In genomic region chr3:153166206-153166605, GRCh38 we compare ENCODE assay signal across 8 cellular contexts. TPM values are rescaled to one million over a fixed set of nuclear protein-coding genes. Genes with fewer than 3 reads are reported as not detected.
DNase-seq lines count a peak whose midpoint lies in the region; ATAC-seq lines count a peak whose summit lies in the region.

No MANE protein-coding gene starts in this region.

- peak overlapping the region in 2 of 3 donors; percentile 32 to 84 for H3K27ac Mint-ChIP-seq in IgD-negative memory B cell
- no peak overlapping the region for H3K27ac Mint-ChIP-seq in activated T-helper 2 cell treated with anti-CD3 and anti-CD28 coated beads, Interferon-gamma antibody, Interleukin-2, Interleukin-4, amounts not matched to agents 10 μg/mL and 5 μg/mL and 100 μg/mL, durations not matched to agents 14 hours and 24 hours and 36 hours
- H3K27ac Mint-ChIP-seq in immature natural killer cell, result peak overlapping the region; percentile 87 to 99 (median 90)

- H3K27me3 ChIP-seq in BLaER1, result no peaks in the 10 kb centered on the region

- H3K36me3 ChIP-seq in BLaER1, result no peaks in the 10 kb centered on the region; the same call in 1 of the 2 replicates

- H4K20me1 ChIP-seq in BLaER1, result peaks cover 76% of the 10 kb centered on the region

- H3K4me3 Mint-ChIP-seq in IgD-negative memory B cell (peak overlapping the region in 3 of 4 donors; percentile 12 to 88 (median 71)), immature natural killer cell (peak overlapping the region; percentile 81 to 100 (median 93))
- peak overlapping the region; percentile 94 for H3K4me3 Mint-ChIP-seq in activated T-helper 2 cell treated with anti-CD3 and anti-CD28 coated beads, Interferon-gamma antibody, Interleukin-2, Interleukin-4, amounts not matched to agents 10 μg/mL and 5 μg/mL and 100 μg/mL, durations not matched to agents 14 hours and 24 hours and 36 hours (ENCODE audit: low read depth)

- H3K4me3 ChIP-seq in BLaER1, result no peak overlapping the region

- H3K4me2 ChIP-seq in BLaER1, result peak overlapping the region; percentile 84

- DNase-seq in activated T-helper 2 cell treated with anti-CD3 and anti-CD28 coated beads, Interferon-gamma antibody, Interleukin-2, Interleukin-4, amounts not matched to agents 10 μg/mL and 5 μg/mL and 100 μg/mL, durations not matched to agents 14 hours and 24 hours and 36 hours (ENCODE audit: low spot score), result no peak
- peak; percentile 57 to 65 (median 60) for DNase-seq in immature natural killer cell
- DNase-seq in NCI-H2107 treated with DMSO at 0.1 percent for 48 hours (lab: John Stamatoyannopoulos, UW; ENCODE audit: unreplicated experiment), result no peak
- DNase-seq in NCI-H69 (lab: John Stamatoyannopoulos, UW), result no peak
- DNase-seq in NCI-H1092 treated with DMSO at 0.1 percent for 48 hours (lab: John Stamatoyannopoulos, UW), result no peak

- no peaks in the 10 kb centered on the region for H3K27me3 Mint-ChIP-seq in IgD-negative memory B cell
- H3K27me3 Mint-ChIP-seq in activated T-helper 2 cell treated with anti-CD3 and anti-CD28 coated beads, Interferon-gamma antibody, Interleukin-2, Interleukin-4, amounts not matched to agents 10 μg/mL and 5 μg/mL and 100 μg/mL, durations not matched to agents 14 hours and 24 hours and 36 hours (ENCODE audit: low read depth), result no peaks in the 10 kb centered on the region
- H3K27me3 Mint-ChIP-seq in immature natural killer cell (ENCODE audit: low read depth in 3 of 3), result peaks cover 17 to 22% (median 20%) of the 10 kb centered on the region in 3 donors

- H3K27ac ChIP-seq in BLaER1, result no peak overlapping the region

- no peaks in the 10 kb centered on the region for H3K9me3 Mint-ChIP-seq in IgD-negative memory B cell
- H3K9me3 Mint-ChIP-seq in activated T-helper 2 cell treated with anti-CD3 and anti-CD28 coated beads, Interferon-gamma antibody, Interleukin-2, Interleukin-4, amounts not matched to agents 10 μg/mL and 5 μg/mL and 100 μg/mL, durations not matched to agents 14 hours and 24 hours and 36 hours, result no peaks in the 10 kb centered on the region
- peaks cover 0 to 2% (median 0%) of the 10 kb centered on the region in 6 donors for H3K9me3 Mint-ChIP-seq in immature natural killer cell

- H3K4me1 Mint-ChIP-seq in IgD-negative memory B cell (peaks cover 37 to 48% (median 41%) of the 10 kb centered on the region in 3 donors), immature natural killer cell (peaks cover 65 to 78% of the 10 kb centered on the region in 2 donors)
- H3K4me1 Mint-ChIP-seq in activated T-helper 2 cell treated with anti-CD3 and anti-CD28 coated beads, Interferon-gamma antibody, Interleukin-2, Interleukin-4, amounts not matched to agents 10 μg/mL and 5 μg/mL and 100 μg/mL, durations not matched to agents 14 hours and 24 hours and 36 hours (ENCODE audit: low read depth), result peaks cover 48% of the 10 kb centered on the region

- H3K36me3 Mint-ChIP-seq in IgD-negative memory B cell (peaks cover 1% of the 10 kb centered on the region), immature natural killer cell (peaks cover 0 to 6% (median 3%) of the 10 kb centered on the region in 3 donors)
- peaks cover 44% of the 10 kb centered on the region for H3K36me3 Mint-ChIP-seq in activated T-helper 2 cell treated with anti-CD3 and anti-CD28 coated beads, Interferon-gamma antibody, Interleukin-2, Interleukin-4, amounts not matched to agents 10 μg/mL and 5 μg/mL and 100 μg/mL, durations not matched to agents 14 hours and 24 hours and 36 hours (ENCODE audit: low read depth)

- ATAC-seq in GM21390 (IDR thresholded peaks at IDR 0.05; ENCODE audit: unreplicated experiment), result no peak

- H3K9me3 ChIP-seq in BLaER1, result no peaks in the 10 kb centered on the region

- peaks cover 31% of the 10 kb centered on the region for H3K4me1 ChIP-seq in BLaER1

- intact Hi-C loops in activated T-helper 2 cell treated with anti-CD3 and anti-CD28 coated beads, Interferon-gamma antibody, Interleukin-2, Interleukin-4, amounts not matched to agents 10 μg/mL and 5 μg/mL and 100 μg/mL, durations not matched to agents 14 hours and 24 hours and 36 hours (cut with micrococcal nuclease), result loop anchor here (10.0 kb wide), 1 partner anchor 1961 kb away; the partner anchor contains the start of gene GPR171

- H3K9ac ChIP-seq in BLaER1, result no peak overlapping the region

RNA-seq across cellular contexts. Expression of gene RAP2B, which starts 4.2 kb away (rescaled TPM):
- polyA plus RNA-seq in IgD-negative memory B cell, result 9.8 TPM
- total RNA-seq in activated T-helper 2 cell treated with anti-CD3 and anti-CD28 coated beads, Interferon-gamma antibody, Interleukin-2, Interleukin-4, amounts not matched to agents 10 μg/mL and 5 μg/mL and 100 μg/mL, durations not matched to agents 14 hours and 24 hours and 36 hours, result 13.7 and 14.0 TPM in 2 replicates
- 10 to 100 TPM; 15.9 to 29.8 (median 23.2) TPM for polyA plus RNA-seq in immature natural killer cell

Comparison
In these comparisons a context has a peak if more than half of its experiments do, and no peak if none do; other contexts are left out.
1. DNase-seq: peak in immature natural killer cell (3 of 3); none in activated T-helper 2 cell treated with anti-CD3 and anti-CD28 coated beads, Interferon-gamma antibody, Interleukin-2, Interleukin-4, amounts not matched to agents 10 μg/mL and 5 μg/mL and 100 μg/mL, durations not matched to agents 14 hours and 24 hours and 36 hours (single experiment), NCI-H2107 treated with DMSO at 0.1 percent for 48 hours (single experiment), NCI-H69 (single experiment) and NCI-H1092 treated with DMSO at 0.1 percent for 48 hours (single experiment).
2. Peak in every context shown above with its lines, with median percentiles within 50 percentile points of each other: H3K4me3 Mint-ChIP-seq.